Comparison of ENCODE assay signal across 8 cellular contexts in genomic region chr22:50307891-50308596, GRCh38. TPM values are rescaled to one million over a fixed set of nuclear protein-coding genes. Genes with fewer than 3 reads are reported as not detected.
A peak's percentile ranks its signal among the peaks of the same experiment; 100 is the strongest.
DNase-seq lines count a peak whose midpoint lies in the region; ATAC-seq and TF ChIP-seq lines count a peak whose summit lies in the region.

No MANE protein-coding gene starts in this region.

- H3K9me3 ChIP-seq in SJCRH30 (replicated peaks) = no peaks in the 10 kb centered on the region

- H3K27ac ChIP-seq in SJCRH30 (peak overlapping the region; percentile 61; the same call in 1 of the 2 replicates), rectal smooth muscle tissue (ENCODE audit: low read depth, low read length) (peak overlapping the region; percentile 83)

- no peak for ATAC-seq in omental fat pad (ENCODE audit: low FRiP score)
- ATAC-seq in HG02588 (IDR thresholded peaks at IDR 0.05; ENCODE audit: unreplicated experiment) = no peak
- no peak for ATAC-seq in GM21515 (IDR thresholded peaks at IDR 0.05; ENCODE audit: unreplicated experiment)
- no peak for ATAC-seq in GM18861 (IDR thresholded peaks at IDR 0.05; ENCODE audit: unreplicated experiment)

- 0 out of 2 replicates have a peak, but pooled peaks cover 4% of the 10 kb centered on the region for H3K27me3 ChIP-seq in SJCRH30
- H3K27me3 ChIP-seq in rectal smooth muscle tissue (ENCODE audit: control insufficient read depth, insufficient read depth, low read length) = no peaks in the 10 kb centered on the region

- no peak for TF ChIP-seq CTCF in omental fat pad (IDR thresholded peaks at IDR 0.05)

- H3K36me3 ChIP-seq in SJCRH30 (peaks cover 14% of the 10 kb centered on the region), rectal smooth muscle tissue (ENCODE audit: control insufficient read depth, insufficient read depth, low read length) (no peaks in the 10 kb centered on the region)

- DNase-seq in CD1c-positive myeloid dendritic cell (ENCODE audit: extremely low spot score) (peak; percentile 64), SJCRH30 (peak; percentile 40 to 49), globus pallidus (ENCODE audit: low spot score) (peak; percentile 30), omental fat pad (ENCODE audit: low spot score) (no peak)

- peak overlapping the region; percentile 49 for H3K9ac ChIP-seq in rectal smooth muscle tissue (ENCODE audit: low read length)

- H3K4me3 ChIP-seq in SJCRH30 = peak overlapping the region; percentile 4; the same call in 1 of the 2 replicates
- peak overlapping the region; percentile 21 for H3K4me3 ChIP-seq in rectal smooth muscle tissue (ENCODE audit: low read length)

- H3K4me1 ChIP-seq in SJCRH30 (peaks cover 49% of the 10 kb centered on the region), rectal smooth muscle tissue (ENCODE audit: control insufficient read depth, insufficient read depth, low read length) (peaks cover 28% of the 10 kb centered on the region)

RNA-seq across cellular contexts. Expression of gene PLXNB2, which starts 0.6 kb away (rescaled TPM):
- 104 and 109 TPM in 2 replicates for total RNA-seq in SJCRH30 (2014; rRNA removed; shearing (Covaris generic))
- 100 to 1,000 TPM in 3 of 4 donors, 10 to 100 TPM in 1; 91.4 to 130 (median 115) TPM for total RNA-seq in omental fat pad

RNA-seq across cellular contexts. Expression of gene DENND6B, which starts 18.8 kb away (rescaled TPM):
- 0.08 and 0.18 TPM in 2 replicates for total RNA-seq in SJCRH30 (2014; rRNA removed; shearing (Covaris generic))
- total RNA-seq in omental fat pad = 1 to 10 TPM; 2.2 to 3.1 (median 2.7) TPM

RNA-seq across cellular contexts. Expression of gene PPP6R2, which starts 35.1 kb away (rescaled TPM):
- total RNA-seq in SJCRH30 (2014; rRNA removed; shearing (Covaris generic)) = 51.6 and 60.6 TPM in 2 replicates
- 10 to 100 TPM; 35.6 to 64.6 (median 41.7) TPM for total RNA-seq in omental fat pad

RNA-seq across cellular contexts. Expression of gene MAPK11, which starts 37.9 kb away (rescaled TPM):
- total RNA-seq in SJCRH30 (2014; rRNA removed; shearing (Covaris generic)) = 3.2 and 4.2 TPM in 2 replicates
- total RNA-seq in omental fat pad = 10 to 100 TPM; 12.1 to 38.9 (median 20.4) TPM

RNA-seq across cellular contexts. Expression of gene MAPK12, which starts 46.6 kb away (rescaled TPM):
- total RNA-seq in SJCRH30 (2014; rRNA removed; shearing (Covaris generic)) = 52.0 and 54.0 TPM in 2 replicates
- 10 to 100 TPM in 3 of 4 donors, 1 to 10 TPM in 1; 7.9 to 31.1 (median 17.8) TPM for total RNA-seq in omental fat pad
